25 cellular contexts compared by ENCODE assay signal in the genomic region with DNA sequence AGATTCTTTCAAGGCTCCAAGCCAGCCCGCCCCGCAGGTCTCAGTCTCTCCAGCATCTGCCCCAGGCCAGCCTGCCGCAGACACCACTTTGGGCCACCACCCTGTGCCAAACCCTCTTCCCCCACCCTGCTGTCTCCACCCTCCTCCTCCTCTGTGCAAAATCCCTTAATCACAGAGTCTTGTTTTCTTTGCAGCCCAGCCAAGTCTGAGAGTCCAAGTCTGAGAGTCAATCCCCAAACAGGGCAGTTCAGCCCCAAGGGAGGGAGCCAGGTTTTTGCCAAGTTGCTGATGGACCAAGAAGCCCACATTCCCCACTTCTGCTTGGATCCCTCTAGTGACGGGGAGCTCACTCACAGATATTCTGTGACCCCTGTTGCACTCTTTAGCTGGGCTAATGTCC. TPM values are rescaled to one million over a fixed set of nuclear protein-coding genes. Genes with fewer than 3 reads are reported as not detected.
DNase-seq lines count a peak whose midpoint lies in the region; ATAC-seq and TF ChIP-seq lines count a peak whose summit lies in the region.
"Had no signal": no experiment of that assay in that cellular context is flagged by ENCODE, and none has a peak within 500 bp of the region (broad histone marks: within the 10 kb centered on the region; RNA-seq: fewer than 3 reads in every experiment).

No MANE protein-coding gene starts in this region.

- peak overlapping the region; percentile 54 for H2BK15ac ChIP-seq in neuronal stem cell (ENCODE audit: low read length)

- no peak overlapping the region for H4K8ac ChIP-seq in neuronal stem cell (ENCODE audit: low read depth, low read length)

- peaks cover 6% of the 10 kb centered on the region for H3K79me1 ChIP-seq in neuronal stem cell (ENCODE audit: low read depth, low read length)

- no peak for ATAC-seq in gastrocnemius medialis
- ATAC-seq: Panc1; stimulated activated naive B cell treated with anti-CD40 and anti-IgM and Interleukin-4, amounts not matched to agents 10 μg/mL and 1 μg/mL and 100 μg/mL, for 72 hours had no signal

- no peak overlapping the region for H3K4ac ChIP-seq in neuronal stem cell (ENCODE audit: low read length)

- H2AK5ac ChIP-seq in neuronal stem cell (ENCODE audit: low read depth, low read length) = no peak overlapping the region

- H3K9ac ChIP-seq in adipocyte (ENCODE audit: low read length) (no peak overlapping the region), neuronal stem cell (ENCODE audit: low read depth, low read length, poor library complexity) (no peak overlapping the region)
- H3K9ac ChIP-seq: KMS-11 had no signal

- peaks cover 11% of the 10 kb centered on the region for H3K4me1 Mint-ChIP-seq in Calu3 (ENCODE audit: low read depth, unreplicated experiment)

- TF ChIP-seq POLR2A in gastrocnemius medialis (IDR thresholded peaks at IDR 0.05) = no peak

- no peak overlapping the region for H3K14ac ChIP-seq in neuronal stem cell (ENCODE audit: low read length)

- no peak overlapping the region for H3K27ac Mint-ChIP-seq in Calu3 (ENCODE audit: unreplicated experiment)
- H3K27ac Mint-ChIP-seq: stimulated activated naive B cell treated with anti-CD40 and anti-IgM and Interleukin-4, amounts not matched to agents 10 μg/mL and 1 μg/mL and 100 μg/mL, for 72 hours had no signal

- H3K36me3 Mint-ChIP-seq in Calu3 (ENCODE audit: insufficient read depth, unreplicated experiment) = peaks cover 5% of the 10 kb centered on the region

- H3K4me2 ChIP-seq in neuronal stem cell (ENCODE audit: insufficient read depth, low read length, poor library complexity, severe bottlenecking) = no peak overlapping the region
- H3K4me2 ChIP-seq: KMS-11 had no signal

- H3K18ac ChIP-seq in neuronal stem cell (ENCODE audit: low read length) = no peak overlapping the region

- no peak overlapping the region for H2BK120ac ChIP-seq in neuronal stem cell (ENCODE audit: low read depth, low read length)

- no peak overlapping the region for H2BK12ac ChIP-seq in neuronal stem cell (ENCODE audit: low read length)

- DNase-seq in AG08396 (ENCODE audit: low spot score) = peak; percentile 74
- DNase-seq in adipocyte (ENCODE audit: low read depth) = peak; percentile 74
- DNase-seq in fibroblast of pulmonary artery (ENCODE audit: low read depth) = peak; percentile 73
- DNase-seq in neuronal stem cell (ENCODE audit: low spot score) = no peak
- DNase-seq in gastrocnemius medialis = no peak
- no peak for DNase-seq in Calu3
- DNase-seq in amniotic stem cell (lab: John Stamatoyannopoulos, UW) = no peak
- no peak for DNase-seq in DMS153 (lab: John Stamatoyannopoulos, UW)
- DNase-seq: activated gamma-delta T cell; DMS 273 treated with DMSO at 0.1 percent for 48 hours; hypothalamus; NCI-H1694; NCI-H526; nephron progenitor cell; stimulated activated naive B cell treated with anti-CD40 and anti-IgM and Interleukin-4, amounts not matched to agents 10 μg/mL and 1 μg/mL and 100 μg/mL, for 72 hours; SW 1271; uterus; WERI-Rb-1 had no signal

- no TSS peak for BruUV-seq in Calu3 (replicated peaks; lab: Mats Ljungman, UMichigan)

- no peaks in the 10 kb centered on the region for H3K9me3 Mint-ChIP-seq in Calu3 (ENCODE audit: low read depth, unreplicated experiment)
- H3K9me3 Mint-ChIP-seq: central memory CD8-positive, alpha-beta T cell had no signal

- H3K4me1 ChIP-seq in adipocyte (ENCODE audit: control insufficient read depth, insufficient read depth, low read length) (peaks cover 25% of the 10 kb centered on the region), neuronal stem cell (ENCODE audit: control insufficient read depth in 2 of 2, insufficient read depth in 1 of 2, low read depth in 1 of 2, low read length in 2 of 2) (peaks cover 10 to 15% of the 10 kb centered on the region in 2 donors), gastrocnemius medialis (peaks cover 0 to 4% of the 10 kb centered on the region in 2 donors)

- H2AFZ ChIP-seq in neuronal stem cell (ENCODE audit: low read length) = no peak overlapping the region

- no CpG with 5 or more reads among the region's 4 CpGs for WGBS in neuronal stem cell (ENCODE audit: extremely low coverage in 2 of 2, insufficient read length in 2 of 2, insufficient replicate concordance in 1 of 2), 2 donors

- no peak overlapping the region for H3K4me3 Mint-ChIP-seq in Calu3 (ENCODE audit: low read depth, unreplicated experiment)
- H3K4me3 Mint-ChIP-seq: stimulated activated naive B cell treated with anti-CD40 and anti-IgM and Interleukin-4, amounts not matched to agents 10 μg/mL and 1 μg/mL and 100 μg/mL, for 72 hours had no signal

- H3K4me3 ChIP-seq in adipocyte (ENCODE audit: low read length) (no peak overlapping the region), fibroblast of pulmonary artery (replicated peaks; ENCODE audit: low read depth, low read length) (no peak overlapping the region), neuronal stem cell (ENCODE audit: low read length in 2 of 2) (no peak overlapping the region), gastrocnemius medialis (no peak overlapping the region)
- H3K4me3 ChIP-seq: uterus had no signal

- in situ Hi-C loops in gastrocnemius medialis (cut with MboI; ENCODE audit: low sequenced_read_pairs in 4 of 4) = no loop called here

- CTCF ChIA-PET in Calu3 (lab: Charles Lee) = no interaction called here

- no peak for TF ChIP-seq CTCF in fibroblast of pulmonary artery (IDR thresholded peaks at IDR 0.05; ENCODE audit: low read length, missing control alignments)
- no peak for TF ChIP-seq CTCF in gastrocnemius medialis (IDR thresholded peaks at IDR 0.05 in 4 of 5, conservative IDR thresholded peaks at IDR 0.05 in 1 of 5)
- no peak for TF ChIP-seq CTCF in Calu3 (IDR thresholded peaks at IDR 0.05; ENCODE audit: unreplicated experiment)

- H3K9me3 ChIP-seq in adipocyte (ENCODE audit: control insufficient read depth, low read length) (peaks cover 7% of the 10 kb centered on the region), neuronal stem cell (replicated peaks in 1 of 2; ENCODE audit: control insufficient read depth in 2 of 2, insufficient read depth in 1 of 2, low read depth in 1 of 2, low read length in 2 of 2) (peaks cover 6 to 15% of the 10 kb centered on the region in 2 donors), gastrocnemius medialis (peaks cover 0 to 5% (median 0%) of the 10 kb centered on the region in 3 donors)
- H3K9me3 ChIP-seq: uterus had no signal

- H3K27me3 ChIP-seq in adipocyte (replicated peaks; ENCODE audit: control insufficient read depth, insufficient read depth, low read length) (no peaks in the 10 kb centered on the region), neuronal stem cell (ENCODE audit: control insufficient read depth in 3 of 3, insufficient read depth in 3 of 3, low read depth in 1 of 3, low read length in 3 of 3) (no peaks in the 10 kb centered on the region), gastrocnemius medialis (peaks cover 7 to 14% (median 9%) of the 10 kb centered on the region in 3 donors)
- H3K27me3 ChIP-seq: uterus had no signal

- H3K27ac ChIP-seq in neuronal stem cell (replicated peaks; ENCODE audit: low read length) (no peak overlapping the region), gastrocnemius medialis (no peak overlapping the region)
- H3K27ac ChIP-seq: KMS-11, WERI-Rb-1 had no signal

- H3K27me3 Mint-ChIP-seq in Calu3 (ENCODE audit: unreplicated experiment) = peaks cover 46% of the 10 kb centered on the region
- H3K27me3 Mint-ChIP-seq: central memory CD8-positive, alpha-beta T cell had no signal

- H2BK5ac ChIP-seq in neuronal stem cell (ENCODE audit: low read length) = peak overlapping the region; percentile 44

- H4K91ac ChIP-seq in neuronal stem cell (ENCODE audit: low read depth, low read length, poor library complexity) = no peak overlapping the region

- intact Hi-C loops in gastrocnemius medialis (cut with DNase I; ENCODE audit: low total_unique reads) (no loop called here), Calu3 (cut with micrococcal nuclease; ENCODE audit: unreplicated experiment) (no loop called here)

- peak overlapping the region; percentile 40 for H3K23ac ChIP-seq in neuronal stem cell (ENCODE audit: low read depth, low read length, poor library complexity)

- H3K36me3 ChIP-seq in adipocyte (ENCODE audit: control insufficient read depth, insufficient read depth, low read length, severe bottlenecking) (peaks cover 8% of the 10 kb centered on the region), neuronal stem cell (replicated peaks in 1 of 2; ENCODE audit: control insufficient read depth in 2 of 2, insufficient read depth in 2 of 2, low read length in 2 of 2) (peaks cover 0 to 25% of the 10 kb centered on the region in 2 donors), gastrocnemius medialis (peaks cover 0 to 4% of the 10 kb centered on the region in 2 donors)
- H3K36me3 ChIP-seq: uterus, WERI-Rb-1 had no signal

RNA-seq across cellular contexts. Expression of gene ADAMTS10, which starts 3.1 kb away (rescaled TPM):
- polyA plus RNA-seq in neuronal stem cell (2013, experiment 1 of 2) = 5.3 TPM
- 4.6 TPM for polyA plus RNA-seq in neuronal stem cell (2013, experiment 2 of 2)
- total RNA-seq in gastrocnemius medialis (1 to 10 TPM; 2.2 to 7.7 (median 3.6) TPM), Calu3 (2022) (0.76 TPM in 1 of 2 replicates, not detected in the other)

RNA-seq across cellular contexts. Expression of gene NFILZ, which starts 23.0 kb away (rescaled TPM):
- polyA plus RNA-seq in neuronal stem cell (2013, experiment 1 of 2) = not detected
- not detected for polyA plus RNA-seq in neuronal stem cell (2013, experiment 2 of 2)
- total RNA-seq in gastrocnemius medialis = not detected
- total RNA-seq in Calu3 (2022) = not detected in 2 replicates
- total RNA-seq: endothelial cell of umbilical vein, H7, lower leg skin, skeletal muscle tissue, uterus had no signal
- polyA plus RNA-seq: endothelial cell of umbilical vein had no signal

RNA-seq across cellular contexts. Expression of gene MYO1F, which starts 30.1 kb away (rescaled TPM):
- polyA plus RNA-seq in neuronal stem cell (2013, experiment 1 of 2) = 0.11 TPM
- 0.11 TPM for polyA plus RNA-seq in neuronal stem cell (2013, experiment 2 of 2)
- 1 to 10 TPM in 3 of 4 donors, under 1 TPM in 1; 0.24 to 4.0 (median 1.8) TPM for total RNA-seq in gastrocnemius medialis
- 1.3 TPM in 1 of 2 replicates, not detected in the other for total RNA-seq in Calu3 (2022)

Comparison
In these comparisons a context has a peak if more than half of its experiments do, and no peak if none do; other contexts are left out.
1. DNase-seq: peak in AG08396 (single experiment), adipocyte (single experiment) and fibroblast of pulmonary artery (single experiment); none in neuronal stem cell (single experiment), gastrocnemius medialis (0 of 2), Calu3 (single experiment), amniotic stem cell (single experiment) and DMS153 (single experiment).